In the genomic region with DNA sequence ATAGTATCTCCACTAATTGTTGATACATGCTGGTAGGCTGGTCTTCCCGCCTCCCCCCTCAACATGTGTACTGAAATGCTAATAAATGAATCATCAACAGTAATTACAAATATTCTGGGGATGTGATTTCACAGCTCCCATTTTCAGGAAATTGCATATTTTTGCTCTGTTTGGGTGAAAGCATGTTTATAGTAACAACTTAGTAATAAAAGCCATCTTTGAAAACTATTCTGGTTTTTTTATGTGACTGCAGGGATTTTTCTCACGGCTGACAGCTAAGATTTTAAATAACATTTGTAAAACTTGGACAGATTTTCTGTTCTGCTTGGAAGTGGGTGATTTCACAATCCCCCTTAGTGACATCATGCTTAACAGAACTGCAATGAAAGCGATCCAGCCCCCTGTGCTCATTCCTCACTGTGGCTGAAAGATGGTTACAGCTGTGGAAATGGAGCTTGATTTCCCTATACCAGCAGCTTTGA, we compare ENCODE assay signal across 11 cellular contexts. TPM values are rescaled to one million over a fixed set of nuclear protein-coding genes. Genes with fewer than 3 reads are reported as not detected.
DNase-seq lines count a peak whose midpoint lies in the region; ATAC-seq and TF ChIP-seq lines count a peak whose summit lies in the region.
"Had no signal": no experiment of that assay in that cellular context is flagged by ENCODE, and none has a peak within 500 bp of the region (broad histone marks: within the 10 kb centered on the region; RNA-seq: fewer than 3 reads in every experiment).

No MANE protein-coding gene starts in this region.

- H3K27me3 ChIP-seq in adipocyte (replicated peaks; ENCODE audit: control insufficient read depth, insufficient read depth, low read length) = no peaks in the 10 kb centered on the region
- no peaks in the 10 kb centered on the region for H3K27me3 ChIP-seq in naive thymus-derived CD4-positive, alpha-beta T cell (ENCODE audit: control insufficient read depth in 2 of 2, insufficient read depth in 2 of 2, low read length in 2 of 2)

- no peak overlapping the region for H3K27ac Mint-ChIP-seq in naive thymus-derived CD4-positive, alpha-beta T cell
- H3K27ac Mint-ChIP-seq: T-cell had no signal

- peaks cover 0 to 4% (median 0%) of the 10 kb centered on the region in 5 donors for H3K36me3 Mint-ChIP-seq in naive thymus-derived CD4-positive, alpha-beta T cell
- H3K36me3 Mint-ChIP-seq: T-cell had no signal

- intact Hi-C loops in naive thymus-derived CD4-positive, alpha-beta T cell (cut with micrococcal nuclease) = no loop called here

- no peak for TF ChIP-seq CTCF in retinal pigment epithelial cell (conservative IDR thresholded peaks at IDR 0.05; ENCODE audit: low read depth, low read length)

- H3K4me1 ChIP-seq in adipocyte (ENCODE audit: control insufficient read depth, insufficient read depth, low read length) = peaks cover 27% of the 10 kb centered on the region
- no peaks in the 10 kb centered on the region for H3K4me1 ChIP-seq in naive thymus-derived CD4-positive, alpha-beta T cell (ENCODE audit: control insufficient read depth in 2 of 2, insufficient read depth in 2 of 2, low read length in 2 of 2)

- H3K9me3 Mint-ChIP-seq in naive thymus-derived CD4-positive, alpha-beta T cell = no peaks in the 10 kb centered on the region
- H3K9me3 Mint-ChIP-seq: T-cell had no signal

- no peaks in the 10 kb centered on the region for H3K36me3 ChIP-seq in adipocyte (ENCODE audit: control insufficient read depth, insufficient read depth, low read length, severe bottlenecking)
- no peaks in the 10 kb centered on the region for H3K36me3 ChIP-seq in naive thymus-derived CD4-positive, alpha-beta T cell (ENCODE audit: control insufficient read depth in 2 of 3, insufficient read depth in 3 of 3, low read length in 3 of 3)

- peaks cover 3% of the 10 kb centered on the region for H3K9me3 ChIP-seq in adipocyte (ENCODE audit: control insufficient read depth, low read length)
- H3K9me3 ChIP-seq in naive thymus-derived CD4-positive, alpha-beta T cell (ENCODE audit: control insufficient read depth in 2 of 3, low read length in 3 of 3) = no peaks in the 10 kb centered on the region

- no peak overlapping the region for H3K27ac ChIP-seq in naive thymus-derived CD4-positive, alpha-beta T cell (ENCODE audit: low read depth, low read length)

- H3K9ac ChIP-seq in adipocyte (ENCODE audit: low read length) = no peak overlapping the region

- peaks cover 0 to 4% (median 0%) of the 10 kb centered on the region in 7 donors for H3K4me1 Mint-ChIP-seq in naive thymus-derived CD4-positive, alpha-beta T cell
- H3K4me1 Mint-ChIP-seq: T-cell had no signal

- DNase-seq in GM04504 (ENCODE audit: low read depth) = peak; percentile 70
- peak; percentile 96 for DNase-seq in adipocyte (ENCODE audit: low read depth)
- DNase-seq in foreskin melanocyte = peak; percentile 42
- DNase-seq in retinal pigment epithelial cell (ENCODE audit: low read depth) = peak; percentile 82
- no peak for DNase-seq in HEK293T (ENCODE audit: extremely low spot score)
- no peak for DNase-seq in naive thymus-derived CD4-positive, alpha-beta T cell
- no peak for DNase-seq in activated CD4-positive, alpha-beta T cell treated with anti-CD3 and anti-CD28 coated beads for 48 hours
- DNase-seq: activated CD8-positive, alpha-beta memory T cell treated with anti-CD3 and anti-CD28 coated beads, Interleukin-2, amount 50 U/mL, for 48 hours; GOT3; T-cell had no signal

- H3K27me3 Mint-ChIP-seq in naive thymus-derived CD4-positive, alpha-beta T cell = peaks cover 5 to 33% (median 20%) of the 10 kb centered on the region in 5 donors

- CTCF ChIA-PET in HEK293T (lab: Yijun Ruan, JAX) = interaction anchor here (0.6 to 1.7 kb wide), 4 partner anchors 15 to 34 kb away, joined by 3 read pairs; no protein-coding TSS in a partner anchor
- CTCF ChIA-PET in naive thymus-derived CD4-positive, alpha-beta T cell (lab: Charles Lee) = interaction anchor here (1.4 kb wide), 1 partner anchor 33 kb away, joined by 5 read pairs; no protein-coding TSS in a partner anchor

- peak overlapping the region; percentile 20 for H3K4me3 ChIP-seq in adipocyte (ENCODE audit: low read length)
- H3K4me3 ChIP-seq in retinal pigment epithelial cell (ENCODE audit: low read length) = no peak overlapping the region
- H3K4me3 ChIP-seq in naive thymus-derived CD4-positive, alpha-beta T cell (ENCODE audit: low read length) = no peak overlapping the region

- H3K4me3 Mint-ChIP-seq in naive thymus-derived CD4-positive, alpha-beta T cell = no peak overlapping the region
- H3K4me3 Mint-ChIP-seq: T-cell had no signal

- POLR2A ChIA-PET in HEK293T (lab: Yijun Ruan, JAX) = interaction anchor here (1.3 kb wide), 1 partner anchor 17 kb away, joined by 4 read pairs; no protein-coding TSS in a partner anchor
- POLR2A ChIA-PET in naive thymus-derived CD4-positive, alpha-beta T cell (lab: Charles Lee) = no interaction called here

- ATAC-seq in naive thymus-derived CD4-positive, alpha-beta T cell = no peak
- no peak for ATAC-seq in GM21529 (IDR thresholded peaks at IDR 0.05; ENCODE audit: unreplicated experiment)
- ATAC-seq: T-cell had no signal

TF ChIP-seq in HEK293T, 16 proteins besides CTCF, POLR2A, EP300 and RAD21:
- TF ChIP-seq ZNF384 (IDR thresholded peaks at IDR 0.05) (no peak), FOXA1 (IDR thresholded peaks at IDR 0.05) (no peak), SP1 (IDR thresholded peaks at IDR 0.05) (no peak), NFRKB (IDR thresholded peaks at IDR 0.05) (no peak), TARDBP (IDR thresholded peaks at IDR 0.05) (no peak), CTBP1 (IDR thresholded peaks at IDR 0.05; ENCODE audit: borderline replicate concordance) (no peak), HDGF (IDR thresholded peaks at IDR 0.05; ENCODE audit: borderline replicate concordance) (no peak), FOXK2 (IDR thresholded peaks at IDR 0.05) (no peak), ARNT (IDR thresholded peaks at IDR 0.05) (no peak), L3MBTL2 (conservative IDR thresholded peaks at IDR 0.05) (no peak), FOXM1 (IDR thresholded peaks at IDR 0.05; ENCODE audit: borderline replicate concordance) (no peak), SUZ12 (IDR thresholded peaks at IDR 0.05) (no peak), LEF1 (IDR thresholded peaks at IDR 0.05; ENCODE audit: borderline replicate concordance) (no peak), PKNOX1 (IDR thresholded peaks at IDR 0.05) (no peak), BHLHE40 (IDR thresholded peaks at IDR 0.05; ENCODE audit: borderline replicate concordance) (no peak), ELF4 (IDR thresholded peaks at IDR 0.05) (no peak)

RNA-seq across cellular contexts. Expression of gene FAM174B, which starts 25.6 kb away (rescaled TPM):
- 10 to 100 TPM in 2 of 5 experiments, 1 to 10 TPM in 3; 5.2 to 15.9 (median 6.7) TPM for total RNA-seq in naive thymus-derived CD4-positive, alpha-beta T cell
- polyA plus RNA-seq in naive thymus-derived CD4-positive, alpha-beta T cell = 1 to 10 TPM; 3.5 to 7.1 TPM

Comparison
In these comparisons a context has a peak if more than half of its experiments do, and no peak if none do; other contexts are left out.
1. DNase-seq: peak in GM04504 (single experiment), adipocyte (single experiment), foreskin melanocyte (single experiment) and retinal pigment epithelial cell (single experiment); none in HEK293T (single experiment), naive thymus-derived CD4-positive, alpha-beta T cell (0 of 9) and activated CD4-positive, alpha-beta T cell treated with anti-CD3 and anti-CD28 coated beads for 48 hours (single experiment).